ENCODE assay signal across 25 cellular contexts in genomic region chr3:126987129-126987528, GRCh38. TPM values are rescaled to one million over a fixed set of nuclear protein-coding genes. Genes with fewer than 3 reads are reported as not detected.
A peak's percentile ranks its signal among the peaks of the same experiment; 100 is the strongest.
DNase-seq lines count a peak whose midpoint lies in the region; ATAC-seq and TF ChIP-seq lines count a peak whose summit lies in the region.
"Had no signal": no experiment of that assay in that cellular context is flagged by ENCODE, and none has a peak within 500 bp of the region (broad histone marks: within the 10 kb centered on the region; RNA-seq: fewer than 3 reads in every experiment).

No MANE protein-coding gene starts in this region.

- no peaks in the 10 kb centered on the region for H3K27me3 ChIP-seq in breast epithelium

- intact Hi-C loops in MCF 10A (cut with micrococcal nuclease) (no loop called here), breast epithelium (cut with DNase I; ENCODE audit: low total_unique reads) (no loop called here)

- H3K4me3 ChIP-seq in breast epithelium: no peak overlapping the region
- H3K4me3 ChIP-seq: BLaER1 treated with 17β-estradiol and CSF1 and Interleukin-3, amounts not matched to agents 10 nM and 100 nM; PC-9 had no signal

- CTCF ChIA-PET in MCF 10A (lab: Yijun Ruan, JAX): no interaction called here
- CTCF ChIA-PET in WTC11 (lab: Charles Lee): no interaction called here

- H3K27ac Mint-ChIP-seq in MCF 10A (ENCODE audit: low read depth, unreplicated experiment) (peak overlapping the region; percentile 88), WTC11 (peak overlapping the region; percentile 63; the same call in 1 of the 2 replicates), neural crest cell (ENCODE audit: unreplicated experiment) (no peak overlapping the region)
- peak overlapping the region; percentile 68 for H3K27ac Mint-ChIP-seq in stimulated activated effector memory CD8-positive, alpha-beta T cell treated with anti-CD3 and anti-CD28 coated beads, Interleukin-12 subunit alpha, Interleukin-12 subunit beta, amount 100 ng/mL, for 72 hours

- no TSS peak for BruUV-seq in MCF 10A (replicated peaks; lab: Mats Ljungman, UMichigan)

- peak overlapping the region in 1 of 2 donors; percentile 58 for H3K27ac ChIP-seq in breast epithelium
- H3K27ac ChIP-seq: BLaER1 treated with 17β-estradiol and CSF1 and Interleukin-3, amounts not matched to agents 10 nM and 100 nM; HL-60; PC-9 had no signal

- H3K4me1 ChIP-seq in breast epithelium: peaks cover 3 to 6% of the 10 kb centered on the region in 2 donors

- no peaks in the 10 kb centered on the region for H3K36me3 ChIP-seq in breast epithelium

- DNase-seq in MCF 10A (ENCODE audit: unreplicated experiment): no peak
- DNase-seq in breast epithelium (ENCODE audit: low spot score in 2 of 2): no peak
- no peak for DNase-seq in WTC11 (ENCODE audit: low spot score)
- DNase-seq in neural crest cell (ENCODE audit: low read depth, low spot score): no peak
- DNase-seq in stimulated activated effector memory CD8-positive, alpha-beta T cell treated with anti-CD3 and anti-CD28 coated beads, Interleukin-12 subunit alpha, Interleukin-12 subunit beta, amount 100 ng/mL, for 72 hours (ENCODE audit: low spot score in 2 of 2): no peak
- no peak for DNase-seq in activated naive CD4-positive, alpha-beta T cell treated with anti-CD3 and anti-CD28 coated beads, Interleukin-2, amount 50 U/mL, for 16 hours
- DNase-seq in omental fat pad (ENCODE audit: low spot score): no peak
- DNase-seq: 8988T, Calu3, GF-D8, KG1, NCI-H1105, NCI-H146, NCI-H2029 treated with DMSO at 0.1 percent for 48 hours, NCI-H226, NCI-H510A treated with DMSO at 0.1 percent for 48 hours, NCI-H748 treated with DMSO at 0.1 percent for 48 hours, PC-9, RPMI8226, SIG-M5, SK-N-SH had no signal

- TF ChIP-seq CTCF in MCF 10A (IDR thresholded peaks at IDR 0.05; ENCODE audit: unreplicated experiment) (no peak), breast epithelium (IDR thresholded peaks at IDR 0.05) (no peak), WTC11 (IDR thresholded peaks at IDR 0.05) (no peak), neural crest cell (conservative IDR thresholded peaks at IDR 0.05) (no peak), omental fat pad (IDR thresholded peaks at IDR 0.05) (no peak)

- no peaks in the 10 kb centered on the region for H3K9me3 ChIP-seq in breast epithelium
- H3K9me3 ChIP-seq: BLaER1 treated with 17β-estradiol and CSF1 and Interleukin-3, amounts not matched to agents 10 nM and 100 nM; SK-N-SH had no signal

- H3K4me3 Mint-ChIP-seq in MCF 10A (ENCODE audit: unreplicated experiment): no peak overlapping the region
- no peak overlapping the region for H3K4me3 Mint-ChIP-seq in WTC11
- peak overlapping the region; percentile 61 for H3K4me3 Mint-ChIP-seq in neural crest cell
- H3K4me3 Mint-ChIP-seq in stimulated activated effector memory CD8-positive, alpha-beta T cell treated with anti-CD3 and anti-CD28 coated beads, Interleukin-12 subunit alpha, Interleukin-12 subunit beta, amount 100 ng/mL, for 72 hours: no peak overlapping the region

- H3K27me3 Mint-ChIP-seq in MCF 10A (ENCODE audit: insufficient read depth, unreplicated experiment): no peaks in the 10 kb centered on the region
- H3K27me3 Mint-ChIP-seq in WTC11 (ENCODE audit: low read depth): no peaks in the 10 kb centered on the region
- peaks cover 3% of the 10 kb centered on the region for H3K27me3 Mint-ChIP-seq in neural crest cell (ENCODE audit: low read depth)
- H3K27me3 Mint-ChIP-seq: CD4-positive, alpha-beta memory T cell had no signal

- peaks cover 21% of the 10 kb centered on the region for H3K36me3 Mint-ChIP-seq in MCF 10A (ENCODE audit: insufficient read depth, unreplicated experiment)
- H3K36me3 Mint-ChIP-seq in WTC11: peaks cover 8% of the 10 kb centered on the region
- H3K36me3 Mint-ChIP-seq in neural crest cell (ENCODE audit: low read depth): no peaks in the 10 kb centered on the region
- peaks cover 4% of the 10 kb centered on the region for H3K36me3 Mint-ChIP-seq in stimulated activated effector memory CD8-positive, alpha-beta T cell treated with anti-CD3 and anti-CD28 coated beads, Interleukin-12 subunit alpha, Interleukin-12 subunit beta, amount 100 ng/mL, for 72 hours

- H3K4me1 Mint-ChIP-seq in MCF 10A (ENCODE audit: insufficient read depth, unreplicated experiment): peaks cover 22% of the 10 kb centered on the region
- H3K4me1 Mint-ChIP-seq in WTC11: peaks cover 5% of the 10 kb centered on the region
- H3K4me1 Mint-ChIP-seq in neural crest cell: peaks cover 9% of the 10 kb centered on the region
- peaks cover 17% of the 10 kb centered on the region for H3K4me1 Mint-ChIP-seq in stimulated activated effector memory CD8-positive, alpha-beta T cell treated with anti-CD3 and anti-CD28 coated beads, Interleukin-12 subunit alpha, Interleukin-12 subunit beta, amount 100 ng/mL, for 72 hours

- TF ChIP-seq POLR2A in breast epithelium (IDR thresholded peaks at IDR 0.05): no peak

- ATAC-seq in WTC11 (no peak), HG02840 (IDR thresholded peaks at IDR 0.05; ENCODE audit: low FRiP score, unreplicated experiment) (no peak), omental fat pad (ENCODE audit: low FRiP score) (no peak)
- ATAC-seq in stimulated activated effector memory CD8-positive, alpha-beta T cell treated with anti-CD3 and anti-CD28 coated beads, Interleukin-12 subunit alpha, Interleukin-12 subunit beta, amount 100 ng/mL, for 72 hours: no peak

- POLR2A ChIA-PET in MCF 10A (lab: Yijun Ruan, JAX): no interaction called here
- POLR2A ChIA-PET in WTC11 (lab: Charles Lee): no interaction called here

- H3K9me3 Mint-ChIP-seq in MCF 10A (ENCODE audit: unreplicated experiment) (no peaks in the 10 kb centered on the region), WTC11 (no peaks in the 10 kb centered on the region), neural crest cell (no peaks in the 10 kb centered on the region)
- H3K9me3 Mint-ChIP-seq in stimulated activated effector memory CD8-positive, alpha-beta T cell treated with anti-CD3 and anti-CD28 coated beads, Interleukin-12 subunit alpha, Interleukin-12 subunit beta, amount 100 ng/mL, for 72 hours: no peaks in the 10 kb centered on the region
- H3K9me3 Mint-ChIP-seq: CD4-positive, alpha-beta memory T cell had no signal

TF ChIP-seq in WTC11, 78 proteins besides CTCF, POLR2A, EP300 and RAD21 (continues in another document):
- no peak for TF ChIP-seq ZMAT4 (CRISPR knock-in tag; IDR thresholded peaks at IDR 0.05)
- TF ChIP-seq MAX (CRISPR knock-in tag; IDR thresholded peaks at IDR 0.05): no peak
- no peak for TF ChIP-seq ZNF219 (CRISPR knock-in tag; IDR thresholded peaks at IDR 0.05; ENCODE audit: borderline replicate concordance)
- no peak for TF ChIP-seq MLX (CRISPR knock-in tag; IDR thresholded peaks at IDR 0.05)
- TF ChIP-seq CDX4 (CRISPR knock-in tag; IDR thresholded peaks at IDR 0.05; ENCODE audit: borderline replicate concordance): no peak
- no peak for TF ChIP-seq IRF1 (CRISPR knock-in tag; IDR thresholded peaks at IDR 0.05)
- no peak for TF ChIP-seq JAZF1 (CRISPR knock-in tag; IDR thresholded peaks at IDR 0.05)
- no peak for TF ChIP-seq STAT6 (CRISPR knock-in tag; conservative IDR thresholded peaks at IDR 0.05; ENCODE audit: low read depth)

RNA-seq across cellular contexts. Expression of gene PLXNA1, which starts 4.2 kb away (rescaled TPM):
- total RNA-seq in MCF 10A (2022): 42.1 and 48.4 TPM in 2 replicates
- total RNA-seq in breast epithelium: 10 to 100 TPM; 21.3 to 32.2 (median 25.9) TPM
- total RNA-seq in WTC11 (2021): 53.0 to 55.0 TPM (median 53.8 TPM) in 3 replicates
- 90.4 and 94.0 TPM in 2 replicates for total RNA-seq in neural crest cell
- total RNA-seq in omental fat pad: 10 to 100 TPM; 21.7 to 56.4 (median 37.3) TPM
